In genomic region chr3:161508852-161509477, GRCh38 we compare ENCODE assay signal across 9 cellular contexts. TPM values are rescaled to one million over a fixed set of nuclear protein-coding genes. Genes with fewer than 3 reads are reported as not detected.
DNase-seq lines count a peak whose midpoint lies in the region; ATAC-seq, FAIRE-seq and TF ChIP-seq lines count a peak whose summit lies in the region.
"Had no signal": no experiment of that assay in that cellular context is flagged by ENCODE, and none has a peak within 500 bp of the region (broad histone marks: within the 10 kb centered on the region; RNA-seq: fewer than 3 reads in every experiment).

No MANE protein-coding gene starts in this region.

- no peak overlapping the region for H4K91ac ChIP-seq in H1 (replicated peaks; ENCODE audit: insufficient read length, low read length)

- FAIRE-seq in H1 (lab: Jason Lieb, UNC), result no peak

- CTCF ChIA-PET in H1 (lab: Charles Lee; ENCODE audit: partially characterized antibody), result interaction anchor here (0.7 to 2.8 kb wide), 5 partner anchors 10 to 452 kb away, joined by 3 to 21 read pairs (median 4); no protein-coding TSS in a partner anchor

- no peak overlapping the region for H3K23ac ChIP-seq in H1 (ENCODE audit: insufficient read length)

- TF ChIP-seq POLR2A in H1 (IDR thresholded peaks at IDR 0.05; ENCODE audit: control extremely low read depth in 1 of 2, low read depth in 2 of 2, low read length in 2 of 2), result no peak

- H3K9me2 ChIP-seq in MM.1S (replicated peaks; ENCODE audit: insufficient read depth, low read length), result no peaks in the 10 kb centered on the region

- H2AK5ac ChIP-seq in H1 (ENCODE audit: low read depth, low read length), result no peak overlapping the region

- POLR2A ChIA-PET in H1 (lab: Charles Lee; ENCODE audit: partially characterized antibody), result no interaction called here

- H3K36me3 ChIP-seq in MM.1S (replicated peaks; ENCODE audit: insufficient read depth, low read length) (no peaks in the 10 kb centered on the region), H1 (ENCODE audit: control insufficient read depth in 2 of 4, insufficient read depth in 4 of 4, low read length in 3 of 4) (no peaks in the 10 kb centered on the region)

- no peak overlapping the region for H3K18ac ChIP-seq in H1 (ENCODE audit: extremely low read depth, low read length)

- H3K14ac ChIP-seq in H1 (ENCODE audit: insufficient read length), result no peak overlapping the region

- no peak overlapping the region for H3K4ac ChIP-seq in H1 (replicated peaks; ENCODE audit: insufficient read length, low read depth, low read length)

- H3K79me1 ChIP-seq in H1 (ENCODE audit: low read depth, low read length), result no peaks in the 10 kb centered on the region

- no peaks in the 10 kb centered on the region for H3K9me3 ChIP-seq in MM.1S (replicated peaks; ENCODE audit: insufficient read depth, low read length)
- no peaks in the 10 kb centered on the region for H3K9me3 ChIP-seq in H1 (ENCODE audit: insufficient read depth in 2 of 2, low read depth in 1 of 2, low read length in 1 of 2)

- H2BK20ac ChIP-seq in H1 (ENCODE audit: low read length), result no peak overlapping the region

- H2BK5ac ChIP-seq in H1 (ENCODE audit: low read depth, low read length), result no peak overlapping the region

- no peak overlapping the region for H2BK15ac ChIP-seq in H1 (ENCODE audit: low read length)

- H4K20me1 ChIP-seq in MM.1S (ENCODE audit: insufficient read depth, low read length) (no peaks in the 10 kb centered on the region), H1 (replicated peaks in 1 of 2; ENCODE audit: control insufficient read depth in 1 of 2, insufficient read depth in 2 of 2, low read length in 2 of 2) (no peaks in the 10 kb centered on the region)

- H3K4me1 ChIP-seq in MM.1S (ENCODE audit: low read length) (peaks cover 21% of the 10 kb centered on the region), H1 (replicated peaks in 1 of 4; ENCODE audit: control insufficient read depth in 3 of 4, insufficient read depth in 4 of 4, low read length in 3 of 4) (no peaks in the 10 kb centered on the region)

- ATAC-seq in GM18502 (IDR thresholded peaks at IDR 0.05; ENCODE audit: poor library complexity, unreplicated experiment), result peak; percentile 86

- H3K9ac ChIP-seq in MM.1S (ENCODE audit: low read length) (no peak overlapping the region), H1 (replicated peaks in 1 of 4; ENCODE audit: extremely low read depth in 1 of 4, low read depth in 3 of 4, low read length in 3 of 4) (no peak overlapping the region)

- TF ChIP-seq CTCF in HFF-Myc (IDR thresholded peaks at IDR 0.05; ENCODE audit: low read depth, low read length, missing control alignments) (peak; percentile 13), MM.1S (IDR thresholded peaks at IDR 0.05; ENCODE audit: low read length) (peak; percentile 82), H1 (IDR thresholded peaks at IDR 0.05; ENCODE audit: control extremely low read depth in 1 of 3, insufficient read depth in 1 of 3, low read depth in 1 of 3, low read length in 3 of 3) (peak in 2 of 3 experiments; percentile 15 to 22; a peak in 2 of 4 replicates)

- no peaks in the 10 kb centered on the region for H3F3A ChIP-seq in MM.1S (ENCODE audit: insufficient read depth, low read length)

- H3K79me2 ChIP-seq in MM.1S (ENCODE audit: low read length) (no peaks in the 10 kb centered on the region), H1 (ENCODE audit: control insufficient read depth in 1 of 2, insufficient read depth in 2 of 2, low read length in 2 of 2) (no peaks in the 10 kb centered on the region)

- no peak for TF ChIP-seq EP300 in H1 (IDR thresholded peaks at IDR 0.05; ENCODE audit: borderline replicate concordance in 1 of 2, low read depth in 2 of 2, low read length in 2 of 2)

- no peak overlapping the region for H2BK120ac ChIP-seq in H1 (replicated peaks; ENCODE audit: low read depth, low read length)

- no peak overlapping the region for H4K5ac ChIP-seq in H1 (ENCODE audit: insufficient read length, low read depth, low read length)

- H2BK12ac ChIP-seq in H1 (ENCODE audit: low read depth, low read length), result no peak overlapping the region

- no peak overlapping the region for H3K27ac ChIP-seq in MM.1S (ENCODE audit: low read length)
- no peak overlapping the region for H3K27ac ChIP-seq in H1 (ENCODE audit: low read depth, low read length)

- peak; percentile 50 to 56 for TF ChIP-seq RAD21 in H1 (IDR thresholded peaks at IDR 0.05 in 1 of 2, conservative IDR thresholded peaks at IDR 0.05 in 1 of 2; ENCODE audit: low read depth in 2 of 2, low read length in 2 of 2)

- H3K4me3 ChIP-seq in HFF-Myc (replicated peaks; ENCODE audit: low read depth, low read length) (no peak overlapping the region), MM.1S (ENCODE audit: low read length) (no peak overlapping the region), H1 (ENCODE audit: extremely low read depth in 1 of 4, insufficient read depth in 2 of 4, low read depth in 3 of 4, low read length in 4 of 4) (no peak overlapping the region)

- peak overlapping the region; percentile 52 for H2AFZ ChIP-seq in MM.1S (ENCODE audit: low read length)
- no peak overlapping the region for H2AFZ ChIP-seq in H1 (ENCODE audit: low read length)

- H3K4me2 ChIP-seq in MM.1S (ENCODE audit: low read depth, low read length) (no peak overlapping the region), H1 (ENCODE audit: insufficient read depth in 1 of 2, low read depth in 2 of 2, low read length in 2 of 2) (no peak overlapping the region)

- no peak overlapping the region for H4K8ac ChIP-seq in H1 (ENCODE audit: extremely low read depth, insufficient read depth, low read length)

- DNase-seq in HFF-Myc (ENCODE audit: extremely low read depth, low read depth) (peak; percentile 2), MM.1S (peak; percentile 69), H1 (ENCODE audit: low read depth in 1 of 2, low spot score in 2 of 2) (no peak), epidermal melanocyte (ENCODE audit: insufficient read length, low spot score) (no peak), DMS153 (lab: John Stamatoyannopoulos, UW) (no peak)
- DNase-seq in stimulated activated CD4-positive, alpha-beta T cell treated with anti-CD3 and anti-CD28 coated beads, Interleukin-2, amount 100 ng/mL, for 24 hours, result no peak
- DNase-seq in activated naive CD4-positive, alpha-beta T cell treated with Interleukin-2 at 50 U/mL for 16 hours, result no peak
- DNase-seq: naive B cell had no signal

- no peak overlapping the region for H3K56ac ChIP-seq in H1 (replicated peaks; ENCODE audit: insufficient read length, low read depth, low read length)

- WGBS in H1 (ENCODE audit: extremely low coverage in 1 of 2, insufficient coverage in 1 of 2, insufficient read length in 1 of 2, insufficient replicate concordance in 2 of 2, low coverage in 1 of 2, low lambda C conversion rate in 2 of 2, missing lambda C conversion rate in 1 of 2), 2 experiments, result 69% methylated on average over 2 of the region's 2 CpGs; no CpG with 5 or more reads in 1 of the 2 experiments

- H3K27me3 ChIP-seq in MM.1S (replicated peaks; ENCODE audit: insufficient read depth, low read length) (no peaks in the 10 kb centered on the region), H1 (replicated peaks in 1 of 4; ENCODE audit: control insufficient read depth in 3 of 4, extremely low read depth in 1 of 4, insufficient read depth in 3 of 4, low read length in 3 of 4) (no peaks in the 10 kb centered on the region)

- H3K23me2 ChIP-seq in H1 (ENCODE audit: low read depth, low read length), result no peaks in the 10 kb centered on the region

TF ChIP-seq in H1, 55 proteins besides CTCF, POLR2A, EP300 and RAD21 (continues in another document):
- no peak for TF ChIP-seq JUND (IDR thresholded peaks at IDR 0.05; ENCODE audit: low read length)
- no peak for TF ChIP-seq YY1 (IDR thresholded peaks at IDR 0.05; ENCODE audit: low read depth, low read length)
- TF ChIP-seq KDM5A (IDR thresholded peaks at IDR 0.05; ENCODE audit: low read length), result no peak
- TF ChIP-seq NRF1 (IDR thresholded peaks at IDR 0.05; ENCODE audit: low read depth, low read length), result no peak
- TF ChIP-seq BRCA1 (IDR thresholded peaks at IDR 0.05; ENCODE audit: low read depth, low read length), result no peak
- TF ChIP-seq EGR1 (IDR thresholded peaks at IDR 0.05; ENCODE audit: borderline replicate concordance, low read depth, low read length), result no peak
- no peak for TF ChIP-seq ATF3 (IDR thresholded peaks at IDR 0.05; ENCODE audit: insufficient read depth, low read depth, low read length)
- TF ChIP-seq TEAD4 (IDR thresholded peaks at IDR 0.05; ENCODE audit: low read depth, low read length), result no peak
- TF ChIP-seq FOSL1 (IDR thresholded peaks at IDR 0.05; ENCODE audit: insufficient read depth, low read depth, low read length), result no peak
- TF ChIP-seq TAF7 (optimal IDR thresholded peaks at IDR 0.05; ENCODE audit: borderline replicate concordance, low read depth, low read length), result no peak
- no peak for TF ChIP-seq GTF2F1 (IDR thresholded peaks at IDR 0.05; ENCODE audit: borderline replicate concordance, low read depth, low read length)
- TF ChIP-seq CBX8 (IDR thresholded peaks at IDR 0.05; ENCODE audit: borderline replicate concordance, low read depth, low read length), result no peak
- no peak for TF ChIP-seq ATF2 (IDR thresholded peaks at IDR 0.05; ENCODE audit: low read length)
- no peak for TF ChIP-seq SP2 (IDR thresholded peaks at IDR 0.05; ENCODE audit: low read length)

RNA-seq across cellular contexts. Expression of gene OTOL1, which starts 12.4 kb away (rescaled TPM):
- not detected in 2 replicates for total RNA-seq in H1 (2021; fragmentation: NEBNext Ultra II Directional; extraction: Animal tissue kit (Norgen Biotek cat#: 25700))
- polyA plus RNA-seq in H1 (2011; rRNA removed), result not detected in 2 replicates
- not detected for polyA plus RNA-seq in H1 (2011; cell fraction: cytosol; rRNA removed)
- not detected for polyA plus RNA-seq in H1 (2011; cell fraction: nucleus; rRNA removed)
- polyA plus RNA-seq in H1 (2012, experiment 1 of 2), result not detected in 4 replicates
- not detected for polyA plus RNA-seq in H1 (2012, experiment 2 of 2)
- not detected for polyA plus RNA-seq in H1 (2013, experiment 1 of 2)
- not detected for polyA plus RNA-seq in H1 (2013, experiment 2 of 2)
- not detected in 2 replicates for polyA minus RNA-seq in H1 (2011; rRNA and poly(A)+ RNA removed)
- polyA minus RNA-seq in H1 (2011; cell fraction: cytosol; rRNA and poly(A)+ RNA removed), result not detected
- not detected for polyA minus RNA-seq in H1 (2011; cell fraction: nucleus; rRNA and poly(A)+ RNA removed)

Comparison
In these comparisons a context has a peak if more than half of its experiments do, and no peak if none do; other contexts are left out.
1. DNase-seq: peak in HFF-Myc (single experiment) and MM.1S (single experiment); none in H1 (0 of 2), epidermal melanocyte (single experiment), stimulated activated CD4-positive, alpha-beta T cell treated with anti-CD3 and anti-CD28 coated beads, Interleukin-2, amount 100 ng/mL, for 24 hours (0 of 2), DMS153 (single experiment) and activated naive CD4-positive, alpha-beta T cell treated with Interleukin-2 at 50 U/mL for 16 hours (single experiment).
2. CTCF ChIP-seq: peak in every context shown above with its lines; median percentile 82 in MM.1S; 18 in H1; 13 in HFF-Myc.